In genomic region chr16:85296859-85297698, GRCh38 we compare ENCODE assay signal across 8 cellular contexts.
DNase-seq lines count a peak whose midpoint lies in the region; ATAC-seq and TF ChIP-seq lines count a peak whose summit lies in the region.

No MANE protein-coding gene starts in this region.

- H3K4me2 ChIP-seq in neural cell (ENCODE audit: low read length): no peak overlapping the region

- no peaks in the 10 kb centered on the region for H3F3A ChIP-seq in neural cell (ENCODE audit: insufficient read depth, low read length, poor library complexity, severe bottlenecking)

- TF ChIP-seq POLR2A in vagina (IDR thresholded peaks at IDR 0.05): no peak

- CTCF ChIA-PET in activated CD4-positive, alpha-beta memory T cell treated with anti-CD3 and anti-CD28 coated beads, Interleukin-2, amount 10 ng/mL, durations not matched to agents 7 days and 5 days (lab: Charles Lee): interaction anchor here (0.6 to 3.5 kb wide), 12 partner anchors 9 to 1178 kb away, joined by 3 to 26 read pairs (median 3); partner anchors contain the start of gene GINS2

- intact Hi-C loops in vagina (cut with DNase I): no loop called here

- H3K4me1 ChIP-seq in vagina: peaks cover 5% of the 10 kb centered on the region

- H3K9me2 ChIP-seq in neural cell (ENCODE audit: insufficient read depth, low read length): no peaks in the 10 kb centered on the region

- TF ChIP-seq CTCF in GM12873 (IDR thresholded peaks at IDR 0.05; ENCODE audit: insufficient read depth, low read depth, low read length, missing control alignments) (peak; percentile 92), neural cell (IDR thresholded peaks at IDR 0.05; ENCODE audit: poor library complexity, severe bottlenecking) (peak; percentile 40), vagina (IDR thresholded peaks at IDR 0.05) (peak; percentile 18 to 34 (median 21))

- TF ChIP-seq EP300 in neural cell (conservative IDR thresholded peaks at IDR 0.05; ENCODE audit: poor library complexity, severe bottlenecking): no peak

- no peaks in the 10 kb centered on the region for H3K9me3 ChIP-seq in neural cell (ENCODE audit: low read length)
- H3K9me3 ChIP-seq in vagina: no peaks in the 10 kb centered on the region

- no peaks in the 10 kb centered on the region for H3K36me3 Mint-ChIP-seq in activated CD4-positive, alpha-beta memory T cell treated with anti-CD3 and anti-CD28 coated beads, Interleukin-2, amount 10 ng/mL, durations not matched to agents 7 days and 5 days (ENCODE audit: low read depth)

- no peaks in the 10 kb centered on the region for H3K79me2 ChIP-seq in neural cell (replicated peaks; ENCODE audit: insufficient read depth, low read length)

- H3K27ac ChIP-seq in neural cell (ENCODE audit: low read length) (no peak overlapping the region), vagina (no peak overlapping the region)

- H3K9me3 Mint-ChIP-seq in activated CD4-positive, alpha-beta memory T cell treated with anti-CD3 and anti-CD28 coated beads, Interleukin-2, amount 10 ng/mL, durations not matched to agents 7 days and 5 days: no peaks in the 10 kb centered on the region

- H3K9ac ChIP-seq in neural cell (ENCODE audit: low read length): no peak overlapping the region

- POLR2A ChIA-PET in activated CD4-positive, alpha-beta memory T cell treated with anti-CD3 and anti-CD28 coated beads, Interleukin-2, amount 10 ng/mL, durations not matched to agents 7 days and 5 days (lab: Charles Lee): no interaction called here

- H3K4me3 Mint-ChIP-seq in activated CD4-positive, alpha-beta memory T cell treated with anti-CD3 and anti-CD28 coated beads, Interleukin-2, amount 10 ng/mL, durations not matched to agents 7 days and 5 days: no peak overlapping the region

- ATAC-seq in esophagus mucosa: peak; percentile 72
- no peak for ATAC-seq in HG03442 (IDR thresholded peaks at IDR 0.05; ENCODE audit: unreplicated experiment)
- no peak for ATAC-seq in GM18858 (IDR thresholded peaks at IDR 0.05; ENCODE audit: unreplicated experiment)

- H4K20me1 ChIP-seq in neural cell (ENCODE audit: insufficient read depth): no peaks in the 10 kb centered on the region

- H3K27me3 Mint-ChIP-seq in activated CD4-positive, alpha-beta memory T cell treated with anti-CD3 and anti-CD28 coated beads, Interleukin-2, amount 10 ng/mL, durations not matched to agents 7 days and 5 days: no peaks in the 10 kb centered on the region

- H3K27me3 ChIP-seq in neural cell (ENCODE audit: insufficient read depth, low read depth, low read length) (no peaks in the 10 kb centered on the region), vagina (no peaks in the 10 kb centered on the region)

- H3K27ac Mint-ChIP-seq in activated CD4-positive, alpha-beta memory T cell treated with anti-CD3 and anti-CD28 coated beads, Interleukin-2, amount 10 ng/mL, durations not matched to agents 7 days and 5 days: no peak overlapping the region

- DNase-seq in NCI-H1092 (lab: John Stamatoyannopoulos, UW): peak; percentile 27
- DNase-seq in activated CD4-positive, alpha-beta memory T cell treated with anti-CD3 and anti-CD28 coated beads, Interleukin-2, amount 10 ng/mL, durations not matched to agents 7 days and 5 days: peak; percentile 56
- no peak for DNase-seq in vagina (ENCODE audit: extremely low spot score in 2 of 2)

- H3K4me1 Mint-ChIP-seq in activated CD4-positive, alpha-beta memory T cell treated with anti-CD3 and anti-CD28 coated beads, Interleukin-2, amount 10 ng/mL, durations not matched to agents 7 days and 5 days: no peaks in the 10 kb centered on the region

- H3K4me3 ChIP-seq in neural cell (ENCODE audit: low read length) (no peak overlapping the region), vagina (no peak overlapping the region)

- peak; percentile 19 for TF ChIP-seq RAD21 in neural cell (conservative IDR thresholded peaks at IDR 0.05)

- no peak overlapping the region for H2AFZ ChIP-seq in neural cell (ENCODE audit: low read depth, low read length)

- no peaks in the 10 kb centered on the region for H3K36me3 ChIP-seq in neural cell (ENCODE audit: insufficient read depth, low read length)
- H3K36me3 ChIP-seq in vagina: no peaks in the 10 kb centered on the region

TF ChIP-seq in neural cell, 6 proteins besides CTCF, POLR2A, EP300 and RAD21:
- TF ChIP-seq REST (IDR thresholded peaks at IDR 0.05; ENCODE audit: borderline replicate concordance): no peak
- TF ChIP-seq POLR2AphosphoS5 (IDR thresholded peaks at IDR 0.05): no peak
- no peak for TF ChIP-seq EZH2 (IDR thresholded peaks at IDR 0.05; ENCODE audit: borderline replicate concordance, insufficient read depth, low read length, poor library complexity, severe bottlenecking)
- TF ChIP-seq SMC3 (conservative IDR thresholded peaks at IDR 0.05; ENCODE audit: poor library complexity): no peak
- no peak for TF ChIP-seq TAF1 (IDR thresholded peaks at IDR 0.05; ENCODE audit: low read depth)
- no peak for TF ChIP-seq MXI1 (conservative IDR thresholded peaks at IDR 0.05; ENCODE audit: poor library complexity, severe bottlenecking)

Comparison
In these comparisons a context has a peak if more than half of its experiments do, and no peak if none do; other contexts are left out.
1. CTCF ChIP-seq: peak in every context shown above with its lines; median percentile 92 in GM12873; 40 in neural cell; 21 in vagina.
2. DNase-seq: peak in NCI-H1092 (single experiment) and activated CD4-positive, alpha-beta memory T cell treated with anti-CD3 and anti-CD28 coated beads, Interleukin-2, amount 10 ng/mL, durations not matched to agents 7 days and 5 days (single experiment); none in vagina (0 of 2).